In the genomic region with DNA sequence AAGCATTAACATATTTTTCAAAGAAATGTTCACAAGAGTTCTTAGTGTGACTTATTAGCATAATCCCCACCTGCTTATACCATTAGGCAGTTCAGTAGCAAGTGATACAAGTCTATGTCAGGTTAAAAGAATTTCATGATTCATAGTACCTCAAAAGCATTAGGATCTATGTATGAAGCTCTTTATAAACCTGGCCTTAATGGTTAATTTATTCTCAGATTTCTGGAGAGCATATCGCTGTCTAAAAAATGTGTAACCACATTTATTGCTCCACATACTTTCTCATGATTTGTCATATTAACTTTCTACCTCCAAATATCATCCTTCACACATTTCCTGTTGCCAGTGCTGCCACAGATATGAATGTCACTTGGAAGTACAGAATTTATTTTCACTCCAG, we compare ENCODE assay signal across 14 cellular contexts.
DNase-seq lines count a peak whose midpoint lies in the region; ATAC-seq, FAIRE-seq and TF ChIP-seq lines count a peak whose summit lies in the region.
"Had no signal": no experiment of that assay in that cellular context is flagged by ENCODE, and none has a peak within 500 bp of the region (broad histone marks: within the 10 kb centered on the region; RNA-seq: fewer than 3 reads in every experiment).

No MANE protein-coding gene starts in this region.

- WGBS in pancreas, 2 donors, result 47 to 51% methylated on average over 1 of the region's 1 CpG
- 52% methylated on average over 1 of the region's 1 CpG for WGBS in suprapubic skin

- TF ChIP-seq EP300 in suprapubic skin (IDR thresholded peaks at IDR 0.05), result no peak

- H3K4me3 ChIP-seq in epithelial cell of esophagus (ENCODE audit: low read length) (no peak overlapping the region), pancreas (no peak overlapping the region), suprapubic skin (no peak overlapping the region)

- ATAC-seq in pancreas, result peak in 3 of 4 donors; percentile 35 to 68 (median 67)

- H3K27ac ChIP-seq in pancreas (no peak overlapping the region), suprapubic skin (no peak overlapping the region)
- H3K27ac ChIP-seq: C4-2B had no signal

- intact Hi-C loops in pancreas (cut with DNase I), result no loop called here

- TF ChIP-seq CTCF in epithelial cell of esophagus (IDR thresholded peaks at IDR 0.05; ENCODE audit: insufficient read depth, low read depth, low read length, missing control alignments) (no peak), pancreas (IDR thresholded peaks at IDR 0.05) (no peak), suprapubic skin (IDR thresholded peaks at IDR 0.05) (no peak)

- H3K27me3 ChIP-seq in pancreas, result no peaks in the 10 kb centered on the region
- H3K27me3 ChIP-seq in suprapubic skin, result no peaks in the 10 kb centered on the region

- H3K36me3 ChIP-seq in pancreas (no peaks in the 10 kb centered on the region), suprapubic skin (no peaks in the 10 kb centered on the region)

- TF ChIP-seq POLR2A in suprapubic skin (IDR thresholded peaks at IDR 0.05), result no peak

- H3K4me1 ChIP-seq in pancreas (peaks cover 0 to 8% (median 0%) of the 10 kb centered on the region in 3 donors), suprapubic skin (no peaks in the 10 kb centered on the region)

- DNase-seq in ACHN (peak; percentile 84), NCI-H226 (peak; percentile 29), epithelial cell of esophagus (ENCODE audit: low read depth) (peak; percentile 46), pancreas (no peak), suprapubic skin (ENCODE audit: low spot score in 2 of 2) (no peak), DMS 273 treated with DMSO at 0.1 percent for 48 hours (lab: John Stamatoyannopoulos, UW) (no peak), globus pallidus (ENCODE audit: low spot score) (no peak)
- DNase-seq: H7, IMR-90, Kasumi-1, NCI-H1105, NCI-H187, NCI-H446 had no signal

- no peak for FAIRE-seq in pancreas (lab: Jason Lieb, UNC)

- in situ Hi-C loops in ACHN (cut with HindIII; ENCODE audit: low pct_ligation_motif_present, low pct_unique_long_range_greater_than_20kb, low sequenced_read_pairs), result no loop called here

- H3K9me3 ChIP-seq in pancreas (no peaks in the 10 kb centered on the region), suprapubic skin (no peaks in the 10 kb centered on the region)

Comparison
In these comparisons a context has a peak if more than half of its experiments do, and no peak if none do; other contexts are left out.
1. DNase-seq: peak in ACHN (single experiment), NCI-H226 (single experiment) and epithelial cell of esophagus (single experiment); none in pancreas (0 of 6), suprapubic skin (0 of 2), DMS 273 treated with DMSO at 0.1 percent for 48 hours (single experiment) and globus pallidus (single experiment).